Comparison of ENCODE assay signal across 2 cellular contexts in genomic region chr17:77001487-77001886, GRCh38.
TF ChIP-seq lines count a peak whose summit lies in the region.

No MANE protein-coding gene starts in this region.

TF ChIP-seq in HCT116, 20 proteins besides CTCF, POLR2A, EP300 and RAD21 (continued from another document):
- no peak for TF ChIP-seq POLR2AphosphoS5 (IDR thresholded peaks at IDR 0.05; ENCODE audit: low read depth, low read length)
- TF ChIP-seq EZH2 (IDR thresholded peaks at IDR 0.05), result no peak
- TF ChIP-seq JUND (IDR thresholded peaks at IDR 0.05), result no peak
- TF ChIP-seq ZFX (IDR thresholded peaks at IDR 0.05), result no peak
- no peak for TF ChIP-seq ELF1 (IDR thresholded peaks at IDR 0.05; ENCODE audit: borderline replicate concordance, low read depth)
- TF ChIP-seq YY1 (IDR thresholded peaks at IDR 0.05; ENCODE audit: extremely low read depth, insufficient replicate concordance, low read depth, low read length), result no peak
- no peak for TF ChIP-seq ATF3 (IDR thresholded peaks at IDR 0.05)

TF ChIP-seq in K562, 482 proteins besides CTCF, POLR2A, EP300 and RAD21 (continued from another document):
- TF ChIP-seq PRPF4 (IDR thresholded peaks at IDR 0.05; ENCODE audit: insufficient read depth, low read depth, low read length, poor library complexity, severe bottlenecking) (no peak), SRF (CRISPR knock-in tag; IDR thresholded peaks at IDR 0.05) (no peak), ZNF121 (CRISPR knock-in tag; conservative IDR thresholded peaks at IDR 0.05) (peak; percentile 91), MXD1 (CRISPR knock-in tag; IDR thresholded peaks at IDR 0.05; ENCODE audit: borderline replicate concordance, poor library complexity, severe bottlenecking) (no peak), CBX5 (IDR thresholded peaks at IDR 0.05; ENCODE audit: borderline replicate concordance, low read depth) (no peak), BCL6 (CRISPR knock-in tag; IDR thresholded peaks at IDR 0.05) (no peak)
